ENCODE assay signal across 15 cellular contexts in the genomic region with DNA sequence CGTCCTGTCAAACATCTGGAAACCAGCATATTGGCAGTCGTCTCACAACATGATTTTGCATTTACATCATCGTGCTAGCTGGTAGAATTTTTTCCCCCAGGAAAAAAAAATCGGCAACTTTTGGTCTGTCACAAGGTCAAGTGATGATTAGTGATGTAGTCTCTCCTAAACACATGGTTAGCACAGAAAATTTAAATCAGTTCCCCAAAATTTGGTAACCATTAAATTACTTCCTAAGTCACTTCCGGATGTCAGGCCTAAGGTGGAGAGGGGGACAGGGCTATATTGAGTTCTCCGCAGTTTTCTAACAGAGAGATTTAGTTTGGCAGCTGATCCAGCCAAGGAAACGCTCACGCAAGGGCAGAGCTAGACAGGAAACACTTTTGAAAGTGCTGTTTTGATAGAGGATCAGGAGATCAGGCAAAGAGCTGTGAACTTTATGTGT.
DNase-seq lines count a peak whose midpoint lies in the region; ATAC-seq and TF ChIP-seq lines count a peak whose summit lies in the region.
"Had no signal": no experiment of that assay in that cellular context is flagged by ENCODE, and none has a peak within 500 bp of the region (broad histone marks: within the 10 kb centered on the region; RNA-seq: fewer than 3 reads in every experiment).

No MANE protein-coding gene starts in this region.

- no peak for ATAC-seq in activated CD8-positive, alpha-beta T cell treated with anti-CD3 and anti-CD28 coated beads, Interleukin-2, amount 10 ng/mL, durations not matched to agents 7 days and 5 days
- no peak for ATAC-seq in activated CD8-positive, alpha-beta T cell treated with anti-CD3 and anti-CD28 coated beads for 36 hours
- ATAC-seq in upper lobe of left lung (ENCODE audit: low FRiP score in 2 of 2) (no peak), GM18867 (IDR thresholded peaks at IDR 0.05; ENCODE audit: unreplicated experiment) (no peak), left colon (no peak)
- ATAC-seq: stimulated activated naive CD8-positive, alpha-beta T cell treated with anti-CD3 and anti-CD28 coated beads, Interleukin-15, Interleukin-2, amounts not matched to agents 100 U/mL and 50 U/mL, for 24 hours had no signal

- no peaks in the 10 kb centered on the region for H3K4me1 ChIP-seq in mesenchymal stem cell (ENCODE audit: control insufficient read depth, insufficient read depth, low read depth, low read length)
- peaks cover 0 to 21% (median 9%) of the 10 kb centered on the region in 4 donors for H3K4me1 ChIP-seq in upper lobe of left lung

- H3K27me3 ChIP-seq in mesenchymal stem cell (ENCODE audit: control insufficient read depth in 1 of 2, insufficient read depth in 1 of 2, low read length in 2 of 2), result no peaks in the 10 kb centered on the region
- no peaks in the 10 kb centered on the region for H3K27me3 ChIP-seq in upper lobe of left lung

- H2BK15ac ChIP-seq in mesenchymal stem cell (ENCODE audit: low read depth, poor library complexity, severe bottlenecking), result no peak overlapping the region

- POLR2A ChIA-PET in activated CD8-positive, alpha-beta T cell treated with anti-CD3 and anti-CD28 coated beads, Interleukin-2, amount 10 ng/mL, durations not matched to agents 7 days and 5 days (lab: Charles Lee), result no interaction called here
- POLR2A ChIA-PET in activated CD8-positive, alpha-beta T cell treated with anti-CD3 and anti-CD28 coated beads for 36 hours (lab: Charles Lee), result interaction anchor here (0.9 kb wide), 1 partner anchor 9 kb away, joined by 3 read pairs; no protein-coding TSS in a partner anchor

- H3K36me3 Mint-ChIP-seq in activated CD8-positive, alpha-beta T cell treated with anti-CD3 and anti-CD28 coated beads, Interleukin-2, amount 10 ng/mL, durations not matched to agents 7 days and 5 days (ENCODE audit: low read depth), result no peaks in the 10 kb centered on the region
- H3K36me3 Mint-ChIP-seq in activated CD8-positive, alpha-beta T cell treated with anti-CD3 and anti-CD28 coated beads for 36 hours (ENCODE audit: low read depth), result no peaks in the 10 kb centered on the region

- no peak for DNase-seq in activated CD8-positive, alpha-beta T cell treated with anti-CD3 and anti-CD28 coated beads, Interleukin-2, amount 10 ng/mL, durations not matched to agents 7 days and 5 days
- no peak for DNase-seq in activated CD8-positive, alpha-beta T cell treated with anti-CD3 and anti-CD28 coated beads for 36 hours
- DNase-seq in epidermal melanocyte (ENCODE audit: insufficient read length, low spot score), result peak; percentile 55
- DNase-seq in mesenchymal stem cell, result no peak
- no peak for DNase-seq in upper lobe of left lung
- DNase-seq in D341Med (ENCODE audit: low spot score), result no peak
- no peak for DNase-seq in left colon
- DNase-seq: DMS79; kidney; NCI-H345; nucleus accumbens; stimulated activated CD4-positive, alpha-beta T cell treated with anti-CD3 and anti-CD28 coated beads, Interleukin-4, amount 100 ng/mL, for 1 hour; stimulated activated naive CD8-positive, alpha-beta T cell treated with anti-CD3 and anti-CD28 coated beads, Interleukin-15, Interleukin-2, amounts not matched to agents 100 U/mL and 50 U/mL, for 24 hours had no signal

- H3K36me3 ChIP-seq in mesenchymal stem cell (ENCODE audit: control insufficient read depth in 1 of 2, insufficient read depth in 2 of 2, low read depth in 1 of 2, low read length in 2 of 2), result no peaks in the 10 kb centered on the region
- no peaks in the 10 kb centered on the region for H3K36me3 ChIP-seq in upper lobe of left lung

- peak overlapping the region in 1 of 2 experiments; percentile 94 for H2BK12ac ChIP-seq in mesenchymal stem cell (ENCODE audit: low read length in 2 of 2)

- no peak overlapping the region for H4K91ac ChIP-seq in mesenchymal stem cell (ENCODE audit: low read length)

- no peak for TF ChIP-seq EP300 in upper lobe of left lung (IDR thresholded peaks at IDR 0.05)

- H3K4ac ChIP-seq in mesenchymal stem cell (ENCODE audit: low read depth in 1 of 2, low read length in 2 of 2), result no peak overlapping the region

- H2BK120ac ChIP-seq in mesenchymal stem cell (ENCODE audit: low read depth, low read length), result no peak overlapping the region

- intact Hi-C loops in activated CD8-positive, alpha-beta T cell treated with anti-CD3 and anti-CD28 coated beads for 36 hours (cut with micrococcal nuclease), result no loop called here
- intact Hi-C loops in left colon (cut with DNase I, micrococcal nuclease), result no loop called here

- 69% methylated on average over 7 of the region's 8 CpGs for WGBS in mesenchymal stem cell
- WGBS in upper lobe of left lung, 2 donors, result 39 to 48% methylated on average over 8 of the region's 8 CpGs

- no peaks in the 10 kb centered on the region for H3K9me3 Mint-ChIP-seq in activated CD8-positive, alpha-beta T cell treated with anti-CD3 and anti-CD28 coated beads, Interleukin-2, amount 10 ng/mL, durations not matched to agents 7 days and 5 days (ENCODE audit: insufficient read depth)
- no peaks in the 10 kb centered on the region for H3K9me3 Mint-ChIP-seq in activated CD8-positive, alpha-beta T cell treated with anti-CD3 and anti-CD28 coated beads for 36 hours

- no peak for TF ChIP-seq POLR2A in upper lobe of left lung (IDR thresholded peaks at IDR 0.05)

- CTCF ChIA-PET in activated CD8-positive, alpha-beta T cell treated with anti-CD3 and anti-CD28 coated beads, Interleukin-2, amount 10 ng/mL, durations not matched to agents 7 days and 5 days (lab: Charles Lee), result interaction anchor here (1.4 kb wide), 1 partner anchor 97 kb away, joined by 4 read pairs; no protein-coding TSS in a partner anchor
- CTCF ChIA-PET in activated CD8-positive, alpha-beta T cell treated with anti-CD3 and anti-CD28 coated beads for 36 hours (lab: Charles Lee), result no interaction called here

- H2BK5ac ChIP-seq in mesenchymal stem cell (ENCODE audit: low read depth, low read length, poor library complexity, severe bottlenecking), result no peak overlapping the region

- peaks cover 2% of the 10 kb centered on the region for H3K27me3 Mint-ChIP-seq in activated CD8-positive, alpha-beta T cell treated with anti-CD3 and anti-CD28 coated beads, Interleukin-2, amount 10 ng/mL, durations not matched to agents 7 days and 5 days (ENCODE audit: low read depth)
- H3K27me3 Mint-ChIP-seq in activated CD8-positive, alpha-beta T cell treated with anti-CD3 and anti-CD28 coated beads for 36 hours, result no peaks in the 10 kb centered on the region

- H3K18ac ChIP-seq in mesenchymal stem cell (ENCODE audit: low read depth in 1 of 2, low read length in 2 of 2), result no peak overlapping the region

- peak overlapping the region; percentile 13 for H3K27ac Mint-ChIP-seq in activated CD8-positive, alpha-beta T cell treated with anti-CD3 and anti-CD28 coated beads, Interleukin-2, amount 10 ng/mL, durations not matched to agents 7 days and 5 days
- H3K27ac Mint-ChIP-seq in activated CD8-positive, alpha-beta T cell treated with anti-CD3 and anti-CD28 coated beads for 36 hours, result no peak overlapping the region

- no peak overlapping the region for H4K8ac ChIP-seq in mesenchymal stem cell (ENCODE audit: low read length)

- H3K4me2 ChIP-seq in mesenchymal stem cell (ENCODE audit: low read length, poor library complexity, severe bottlenecking), result no peak overlapping the region

- peak overlapping the region; percentile 84 for H3K9ac ChIP-seq in mesenchymal stem cell (ENCODE audit: low read length)

- no peaks in the 10 kb centered on the region for H3K79me1 ChIP-seq in mesenchymal stem cell (replicated peaks; ENCODE audit: low read length, poor library complexity, severe bottlenecking)

- no peak overlapping the region for H3K27ac ChIP-seq in mesenchymal stem cell (ENCODE audit: low read length, poor library complexity, severe bottlenecking)
- H3K27ac ChIP-seq in upper lobe of left lung, result peak overlapping the region; percentile 29 to 83 (median 60)
- H3K27ac ChIP-seq: epithelial cell of prostate had no signal

- H2AK5ac ChIP-seq in mesenchymal stem cell (ENCODE audit: low read length, severe bottlenecking), result no peak overlapping the region

- H2AFZ ChIP-seq in mesenchymal stem cell (ENCODE audit: low read depth, low read length), result no peak overlapping the region

- no peak for TF ChIP-seq CTCF in activated CD8-positive, alpha-beta T cell treated with anti-CD3 and anti-CD28 coated beads for 36 hours (IDR thresholded peaks at IDR 0.05)
- TF ChIP-seq CTCF in upper lobe of left lung (IDR thresholded peaks at IDR 0.05), result no peak

- H3K9me3 ChIP-seq in mesenchymal stem cell (ENCODE audit: control insufficient read depth, low read length), result no peaks in the 10 kb centered on the region
- no peaks in the 10 kb centered on the region for H3K9me3 ChIP-seq in upper lobe of left lung

- H3K4me3 ChIP-seq in mesenchymal stem cell (ENCODE audit: insufficient read depth in 1 of 2, low read depth in 1 of 2, low read length in 2 of 2) (peak overlapping the region in 1 of 2 experiments; percentile 65), upper lobe of left lung (no peak overlapping the region)

- no peak overlapping the region for H3K23ac ChIP-seq in mesenchymal stem cell (ENCODE audit: low read length in 2 of 2)

- no peak overlapping the region for H3K14ac ChIP-seq in mesenchymal stem cell (ENCODE audit: low read length in 2 of 2)

- no peak overlapping the region for H3K4me3 Mint-ChIP-seq in activated CD8-positive, alpha-beta T cell treated with anti-CD3 and anti-CD28 coated beads, Interleukin-2, amount 10 ng/mL, durations not matched to agents 7 days and 5 days
- no peak overlapping the region for H3K4me3 Mint-ChIP-seq in activated CD8-positive, alpha-beta T cell treated with anti-CD3 and anti-CD28 coated beads for 36 hours

- H3K4me1 Mint-ChIP-seq in activated CD8-positive, alpha-beta T cell treated with anti-CD3 and anti-CD28 coated beads, Interleukin-2, amount 10 ng/mL, durations not matched to agents 7 days and 5 days (ENCODE audit: low read depth), result peaks cover 6% of the 10 kb centered on the region
- H3K4me1 Mint-ChIP-seq in activated CD8-positive, alpha-beta T cell treated with anti-CD3 and anti-CD28 coated beads for 36 hours (ENCODE audit: low read depth), result peaks cover 14% of the 10 kb centered on the region
